Comparison of ENCODE assay signal across 22 cellular contexts in genomic region chr11:2135018-2135569, GRCh38. TPM values are rescaled to one million over a fixed set of nuclear protein-coding genes. Genes with fewer than 3 reads are reported as not detected.
"Had no signal": no experiment of that assay in that cellular context is flagged by ENCODE, and none has a peak within 500 bp of the region (broad histone marks: within the 10 kb centered on the region; RNA-seq: fewer than 3 reads in every experiment).

No MANE protein-coding gene starts in this region.

- H3K9me3 Mint-ChIP-seq: activated CD4-positive, alpha-beta T cell treated with anti-CD3 and anti-CD28 coated beads, Interleukin-2, amount 10 ng/mL, durations not matched to agents 7 days and 5 days; naive thymus-derived CD8-positive, alpha-beta T cell had no signal

- H3K27ac Mint-ChIP-seq: activated CD4-positive, alpha-beta T cell treated with anti-CD3 and anti-CD28 coated beads, Interleukin-2, amount 10 ng/mL, durations not matched to agents 7 days and 5 days; activated T-helper 1 cell treated with anti-CD3 and anti-CD28 coated beads, Interleukin-12 subunit alpha, Interleukin-12 subunit beta, Interleukin-2, Interleukin-4 antibody, amounts not matched to agents 30 ng/mL and 10 ng/mL and 1 ng/mL, durations not matched to agents 14 hours and 24 hours and 36 hours; stimulated activated naive B cell treated with anti-CD40 and anti-IgM and Interleukin-4, amounts not matched to agents 10 μg/mL and 1 μg/mL and 100 μg/mL, for 72 hours; WTC11 had no signal

- H3K4me1 ChIP-seq: colonic mucosa, psoas muscle had no signal

- H3K4me3 ChIP-seq: ascending aorta, colonic mucosa, esophagus muscularis mucosa, thyroid gland had no signal

- H3K27ac ChIP-seq: ascending aorta, colonic mucosa, esophagus muscularis mucosa, psoas muscle, thyroid gland had no signal

- DNase-seq: activated CD4-positive, alpha-beta T cell treated with anti-CD3 and anti-CD28 coated beads, Interleukin-2, amount 10 ng/mL, durations not matched to agents 7 days and 5 days; activated CD8-positive, alpha-beta memory T cell treated with anti-CD3 and anti-CD28 coated beads, Interleukin-2, amount 50 U/mL, for 48 hours; activated naive CD4-positive, alpha-beta T cell; colonic mucosa; hypothalamus; kidney glomerular epithelial cell; nucleus accumbens; stimulated activated CD4-positive, alpha-beta T cell treated with anti-CD3 and anti-CD28 coated beads, Interleukin-2, amount 100 ng/mL, for 48 hours; stimulated activated naive B cell treated with anti-CD40 and anti-IgM and Interleukin-4, amounts not matched to agents 10 μg/mL and 1 μg/mL and 100 μg/mL, for 72 hours; SW 1271; thyroid gland had no signal

- H3K36me3 Mint-ChIP-seq: stimulated activated naive B cell treated with anti-CD40 and anti-IgM and Interleukin-4, amounts not matched to agents 10 μg/mL and 1 μg/mL and 100 μg/mL, for 72 hours; WTC11 had no signal

- H3K36me3 ChIP-seq: ascending aorta, colonic mucosa, thyroid gland had no signal

- H3K4me3 Mint-ChIP-seq: activated CD4-positive, alpha-beta T cell treated with anti-CD3 and anti-CD28 coated beads, Interleukin-2, amount 10 ng/mL, durations not matched to agents 7 days and 5 days; activated T-helper 1 cell treated with anti-CD3 and anti-CD28 coated beads, Interleukin-12 subunit alpha, Interleukin-12 subunit beta, Interleukin-2, Interleukin-4 antibody, amounts not matched to agents 30 ng/mL and 10 ng/mL and 1 ng/mL, durations not matched to agents 14 hours and 24 hours and 36 hours; stimulated activated naive B cell treated with anti-CD40 and anti-IgM and Interleukin-4, amounts not matched to agents 10 μg/mL and 1 μg/mL and 100 μg/mL, for 72 hours; WTC11 had no signal

- H3K9me3 ChIP-seq: ascending aorta, colonic mucosa, esophagus muscularis mucosa, psoas muscle, thyroid gland had no signal

- ATAC-seq: naive thymus-derived CD8-positive, alpha-beta T cell; psoas muscle; sciatic nerve; stimulated activated naive B cell treated with anti-CD40 and anti-IgM and Interleukin-4, amounts not matched to agents 10 μg/mL and 1 μg/mL and 100 μg/mL, for 72 hours; WTC11 had no signal

RNA-seq across cellular contexts. Expression of gene IGF2, which starts 4.1 kb away (rescaled TPM):
- total RNA-seq: naive thymus-derived CD8-positive, alpha-beta T cell; T-helper 2 cell treated with Interferon-gamma antibody and Interleukin-4, amounts not matched to agents 100 ng/mL and 5 ng/mL, for 36 hours had no signal

RNA-seq across cellular contexts. Expression of gene INS, which starts 25.9 kb away (rescaled TPM):
- total RNA-seq: activated CD4-positive, alpha-beta T cell treated with anti-CD3 and anti-CD28 coated beads, Interleukin-2, amount 10 ng/mL, durations not matched to agents 7 days and 5 days; activated T-helper 1 cell treated with anti-CD3 and anti-CD28 coated beads, Interleukin-12 subunit alpha, Interleukin-12 subunit beta, Interleukin-2, Interleukin-4 antibody, amounts not matched to agents 30 ng/mL and 10 ng/mL and 1 ng/mL, durations not matched to agents 14 hours and 24 hours and 36 hours; ascending aorta; esophagus muscularis mucosa; glomerular endothelial cell; lung microvascular endothelial cell; naive thymus-derived CD8-positive, alpha-beta T cell; psoas muscle; SK-MEL-5; T-helper 2 cell treated with Interferon-gamma antibody and Interleukin-4, amounts not matched to agents 100 ng/mL and 5 ng/mL, for 36 hours; thyroid gland; WTC11 had no signal

RNA-seq across cellular contexts. Expression of gene TH, which starts 36.5 kb away (rescaled TPM):
- total RNA-seq: activated CD4-positive, alpha-beta T cell treated with anti-CD3 and anti-CD28 coated beads, Interleukin-2, amount 10 ng/mL, durations not matched to agents 7 days and 5 days; activated T-helper 1 cell treated with anti-CD3 and anti-CD28 coated beads, Interleukin-12 subunit alpha, Interleukin-12 subunit beta, Interleukin-2, Interleukin-4 antibody, amounts not matched to agents 30 ng/mL and 10 ng/mL and 1 ng/mL, durations not matched to agents 14 hours and 24 hours and 36 hours; ascending aorta; naive thymus-derived CD8-positive, alpha-beta T cell; SK-MEL-5; T-helper 2 cell treated with Interferon-gamma antibody and Interleukin-4, amounts not matched to agents 100 ng/mL and 5 ng/mL, for 36 hours; thyroid gland; WTC11 had no signal
